ENCODE assay signal across 23 cellular contexts in the genomic region with DNA sequence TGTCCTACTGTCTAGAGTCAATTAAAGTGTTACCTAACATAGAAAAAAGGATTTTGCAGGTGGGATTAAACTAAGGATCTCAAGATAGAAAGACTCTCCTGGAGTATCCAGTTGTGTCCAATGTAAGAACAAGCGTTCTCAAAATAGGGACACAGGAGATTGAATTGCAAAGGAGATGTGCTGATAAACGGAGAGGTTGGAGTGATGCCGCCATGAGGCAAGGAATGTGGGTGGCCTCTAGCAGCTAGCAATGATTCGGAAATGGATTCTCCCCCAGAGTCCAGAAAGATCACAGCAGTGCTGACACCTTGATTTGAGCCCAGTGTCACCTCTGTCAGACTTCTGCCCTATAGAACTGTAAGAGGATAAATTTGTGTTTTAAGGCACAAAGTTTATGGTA. TPM values are rescaled to one million over a fixed set of nuclear protein-coding genes. Genes with fewer than 3 reads are reported as not detected.
DNase-seq lines count a peak whose midpoint lies in the region; ATAC-seq lines count a peak whose summit lies in the region.
"Had no signal": no experiment of that assay in that cellular context is flagged by ENCODE, and none has a peak within 500 bp of the region (broad histone marks: within the 10 kb centered on the region; RNA-seq: fewer than 3 reads in every experiment).

No MANE protein-coding gene starts in this region.

- H3K27me3 Mint-ChIP-seq in activated CD4-positive, alpha-beta T cell treated with anti-CD3 and anti-CD28 coated beads, Interleukin-2, amount 10 ng/mL, durations not matched to agents 24 days and 14 days = no peaks in the 10 kb centered on the region
- peaks cover under 1% of the 10 kb centered on the region for H3K27me3 Mint-ChIP-seq in activated naive CD8-positive, alpha-beta T cell
- no peaks in the 10 kb centered on the region for H3K27me3 Mint-ChIP-seq in activated naive CD8-positive, alpha-beta T cell treated with anti-CD3 and anti-CD28 coated beads for 36 hours
- no peaks in the 10 kb centered on the region for H3K27me3 Mint-ChIP-seq in activated T-helper 17 cell treated with anti-CD3 and anti-CD28 coated beads, Interleukin-2, amount 50 U/mL, for 72 hours

- peaks cover 41% of the 10 kb centered on the region for H3K4me1 Mint-ChIP-seq in activated CD4-positive, alpha-beta T cell treated with anti-CD3 and anti-CD28 coated beads, Interleukin-2, amount 10 ng/mL, durations not matched to agents 24 days and 14 days
- peaks cover 29% of the 10 kb centered on the region for H3K4me1 Mint-ChIP-seq in activated naive CD8-positive, alpha-beta T cell (ENCODE audit: low read depth)
- peaks cover 32% of the 10 kb centered on the region for H3K4me1 Mint-ChIP-seq in activated naive CD8-positive, alpha-beta T cell treated with anti-CD3 and anti-CD28 coated beads for 36 hours
- H3K4me1 Mint-ChIP-seq in activated T-helper 17 cell treated with anti-CD3 and anti-CD28 coated beads, Interleukin-2, amount 50 U/mL, for 72 hours = peaks cover 28% of the 10 kb centered on the region
- H3K4me1 Mint-ChIP-seq in stimulated activated effector memory CD8-positive, alpha-beta T cell treated with anti-CD3 and anti-CD28 coated beads, Interleukin-12 subunit alpha, Interleukin-12 subunit beta, amount 100 ng/mL, for 72 hours = peaks cover 39% of the 10 kb centered on the region

- no peak for ATAC-seq in activated T-helper 17 cell treated with anti-CD3 and anti-CD28 coated beads, Interleukin-2, amount 50 U/mL, for 72 hours (replicated peaks)
- ATAC-seq in stimulated activated effector memory CD8-positive, alpha-beta T cell treated with anti-CD3 and anti-CD28 coated beads, Interleukin-12 subunit alpha, Interleukin-12 subunit beta, amount 100 ng/mL, for 72 hours = no peak

- DNase-seq in activated CD4-positive, alpha-beta T cell treated with anti-CD3 and anti-CD28 coated beads, Interleukin-2, amount 10 ng/mL, durations not matched to agents 24 days and 14 days = no peak
- DNase-seq in activated CD4-positive, alpha-beta T cell treated with anti-CD3 and anti-CD28 coated beads for 4 hours = no peak
- no peak for DNase-seq in activated naive CD8-positive, alpha-beta T cell treated with anti-CD3 and anti-CD28 coated beads for 36 hours
- no peak for DNase-seq in stimulated activated effector memory CD8-positive, alpha-beta T cell treated with anti-CD3 and anti-CD28 coated beads, Interleukin-12 subunit alpha, Interleukin-12 subunit beta, amount 100 ng/mL, for 72 hours (ENCODE audit: low spot score in 2 of 2)
- DNase-seq in NCI-H748 (lab: John Stamatoyannopoulos, UW; ENCODE audit: unreplicated experiment) (no peak), MV-4-11 (lab: John Stamatoyannopoulos, UW) (no peak)
- DNase-seq: 8988T, Calu3, DMS153, DND-41, HCEC 1CT, IMR-90, KG1, MG63, NCI-H2029, NCI-H446 treated with DMSO at 0.1 percent for 48 hours, NCI-H526, PC-9, Right ventricle myocardium superior, RPMI8226 had no signal

- H3K4me3 Mint-ChIP-seq in activated CD4-positive, alpha-beta T cell treated with anti-CD3 and anti-CD28 coated beads, Interleukin-2, amount 10 ng/mL, durations not matched to agents 24 days and 14 days = peak overlapping the region; percentile 41
- H3K4me3 Mint-ChIP-seq in activated naive CD8-positive, alpha-beta T cell = no peak overlapping the region
- H3K4me3 Mint-ChIP-seq in activated naive CD8-positive, alpha-beta T cell treated with anti-CD3 and anti-CD28 coated beads for 36 hours = no peak overlapping the region
- H3K4me3 Mint-ChIP-seq in activated T-helper 17 cell treated with anti-CD3 and anti-CD28 coated beads, Interleukin-2, amount 50 U/mL, for 72 hours = peak overlapping the region; percentile 65
- H3K4me3 Mint-ChIP-seq in stimulated activated effector memory CD8-positive, alpha-beta T cell treated with anti-CD3 and anti-CD28 coated beads, Interleukin-12 subunit alpha, Interleukin-12 subunit beta, amount 100 ng/mL, for 72 hours = peak overlapping the region; percentile 39

- H3K27ac Mint-ChIP-seq in activated CD4-positive, alpha-beta T cell treated with anti-CD3 and anti-CD28 coated beads, Interleukin-2, amount 10 ng/mL, durations not matched to agents 24 days and 14 days = peak overlapping the region; percentile 96
- H3K27ac Mint-ChIP-seq in activated naive CD8-positive, alpha-beta T cell = peak overlapping the region; percentile 86
- H3K27ac Mint-ChIP-seq in activated naive CD8-positive, alpha-beta T cell treated with anti-CD3 and anti-CD28 coated beads for 36 hours = no peak overlapping the region
- peak overlapping the region; percentile 92 for H3K27ac Mint-ChIP-seq in activated T-helper 17 cell treated with anti-CD3 and anti-CD28 coated beads, Interleukin-2, amount 50 U/mL, for 72 hours
- peak overlapping the region; percentile 95 for H3K27ac Mint-ChIP-seq in stimulated activated effector memory CD8-positive, alpha-beta T cell treated with anti-CD3 and anti-CD28 coated beads, Interleukin-12 subunit alpha, Interleukin-12 subunit beta, amount 100 ng/mL, for 72 hours

- peaks cover 20% of the 10 kb centered on the region for H3K36me3 Mint-ChIP-seq in activated CD4-positive, alpha-beta T cell treated with anti-CD3 and anti-CD28 coated beads, Interleukin-2, amount 10 ng/mL, durations not matched to agents 24 days and 14 days (ENCODE audit: low read depth)
- H3K36me3 Mint-ChIP-seq in activated naive CD8-positive, alpha-beta T cell = no peaks in the 10 kb centered on the region
- peaks cover 6% of the 10 kb centered on the region for H3K36me3 Mint-ChIP-seq in activated naive CD8-positive, alpha-beta T cell treated with anti-CD3 and anti-CD28 coated beads for 36 hours
- peaks cover 7% of the 10 kb centered on the region for H3K36me3 Mint-ChIP-seq in activated T-helper 17 cell treated with anti-CD3 and anti-CD28 coated beads, Interleukin-2, amount 50 U/mL, for 72 hours (ENCODE audit: low read depth)
- peaks cover under 1% of the 10 kb centered on the region for H3K36me3 Mint-ChIP-seq in stimulated activated effector memory CD8-positive, alpha-beta T cell treated with anti-CD3 and anti-CD28 coated beads, Interleukin-12 subunit alpha, Interleukin-12 subunit beta, amount 100 ng/mL, for 72 hours

- H3K9me3 Mint-ChIP-seq in activated CD4-positive, alpha-beta T cell treated with anti-CD3 and anti-CD28 coated beads, Interleukin-2, amount 10 ng/mL, durations not matched to agents 24 days and 14 days = peaks cover 36% of the 10 kb centered on the region
- H3K9me3 Mint-ChIP-seq in activated naive CD8-positive, alpha-beta T cell (ENCODE audit: low read depth) = no peaks in the 10 kb centered on the region
- peaks cover 15% of the 10 kb centered on the region for H3K9me3 Mint-ChIP-seq in activated naive CD8-positive, alpha-beta T cell treated with anti-CD3 and anti-CD28 coated beads for 36 hours
- no peaks in the 10 kb centered on the region for H3K9me3 Mint-ChIP-seq in activated T-helper 17 cell treated with anti-CD3 and anti-CD28 coated beads, Interleukin-2, amount 50 U/mL, for 72 hours
- peaks cover 7% of the 10 kb centered on the region for H3K9me3 Mint-ChIP-seq in stimulated activated effector memory CD8-positive, alpha-beta T cell treated with anti-CD3 and anti-CD28 coated beads, Interleukin-12 subunit alpha, Interleukin-12 subunit beta, amount 100 ng/mL, for 72 hours

- intact Hi-C loops in activated CD4-positive, alpha-beta T cell treated with anti-CD3 and anti-CD28 coated beads, Interleukin-2, amount 10 ng/mL, durations not matched to agents 24 days and 14 days (cut with micrococcal nuclease) = loop anchor here (5.0 kb wide), 2 partner anchors 69 to 186 kb away; a partner anchor contains a TSS

RNA-seq across cellular contexts. Expression of a gene that starts 24.1 kb away (rescaled TPM):
- total RNA-seq in activated CD4-positive, alpha-beta T cell treated with anti-CD3 and anti-CD28 coated beads, Interleukin-2, amount 10 ng/mL, durations not matched to agents 24 days and 14 days = 3.0 and 3.3 TPM in 2 replicates
- under 1 TPM; 0.19 to 0.30 TPM for total RNA-seq in activated naive CD8-positive, alpha-beta T cell treated with anti-CD3 and anti-CD28 coated beads for 36 hours
- 10 to 100 TPM; 12.8 to 32.8 TPM for total RNA-seq in activated T-helper 17 cell treated with anti-CD3 and anti-CD28 coated beads, Interleukin-2, amount 50 U/mL, for 72 hours
- total RNA-seq: H1, IMR-90 had no signal

RNA-seq across cellular contexts. Expression of a gene that starts 35.5 kb away (rescaled TPM):
- total RNA-seq in activated CD4-positive, alpha-beta T cell treated with anti-CD3 and anti-CD28 coated beads, Interleukin-2, amount 10 ng/mL, durations not matched to agents 24 days and 14 days = not detected in 2 replicates
- not detected for total RNA-seq in activated naive CD8-positive, alpha-beta T cell treated with anti-CD3 and anti-CD28 coated beads for 36 hours
- not detected for total RNA-seq in activated T-helper 17 cell treated with anti-CD3 and anti-CD28 coated beads, Interleukin-2, amount 50 U/mL, for 72 hours
- total RNA-seq: Calu3, H1, IMR-90, PC-9, Right ventricle myocardium superior had no signal

RNA-seq across cellular contexts. Expression of a gene that starts 44.3 kb away (rescaled TPM):
- total RNA-seq in activated CD4-positive, alpha-beta T cell treated with anti-CD3 and anti-CD28 coated beads, Interleukin-2, amount 10 ng/mL, durations not matched to agents 24 days and 14 days = not detected in 2 replicates
- total RNA-seq in activated naive CD8-positive, alpha-beta T cell treated with anti-CD3 and anti-CD28 coated beads for 36 hours = not detected
- total RNA-seq in activated T-helper 17 cell treated with anti-CD3 and anti-CD28 coated beads, Interleukin-2, amount 50 U/mL, for 72 hours = not detected
- total RNA-seq: H1, IMR-90, Right ventricle myocardium superior had no signal

RNA-seq across cellular contexts. Expression of a gene that starts 50.6 kb away (rescaled TPM):
- total RNA-seq in activated CD4-positive, alpha-beta T cell treated with anti-CD3 and anti-CD28 coated beads, Interleukin-2, amount 10 ng/mL, durations not matched to agents 24 days and 14 days = not detected in 2 replicates
- total RNA-seq in activated naive CD8-positive, alpha-beta T cell treated with anti-CD3 and anti-CD28 coated beads for 36 hours = not detected
- not detected for total RNA-seq in activated T-helper 17 cell treated with anti-CD3 and anti-CD28 coated beads, Interleukin-2, amount 50 U/mL, for 72 hours
- total RNA-seq: Calu3, H1, IMR-90, PC-9, Right ventricle myocardium superior had no signal

Comparison
In these comparisons a context has a peak if more than half of its experiments do, and no peak if none do; other contexts are left out.
1. H3K4me3 Mint-ChIP-seq: peak in activated CD4-positive, alpha-beta T cell treated with anti-CD3 and anti-CD28 coated beads, Interleukin-2, amount 10 ng/mL, durations not matched to agents 24 days and 14 days (single experiment), activated T-helper 17 cell treated with anti-CD3 and anti-CD28 coated beads, Interleukin-2, amount 50 U/mL, for 72 hours (single experiment) and stimulated activated effector memory CD8-positive, alpha-beta T cell treated with anti-CD3 and anti-CD28 coated beads, Interleukin-12 subunit alpha, Interleukin-12 subunit beta, amount 100 ng/mL, for 72 hours (single experiment); none in activated naive CD8-positive, alpha-beta T cell (single experiment) and activated naive CD8-positive, alpha-beta T cell treated with anti-CD3 and anti-CD28 coated beads for 36 hours (single experiment).